Comparison of ENCODE assay signal across 22 cellular contexts in genomic region chr5:111691914-111692313, GRCh38.
"Had no signal": no experiment of that assay in that cellular context is flagged by ENCODE, and none has a peak within 500 bp of the region (broad histone marks: within the 10 kb centered on the region; RNA-seq: fewer than 3 reads in every experiment).

No MANE protein-coding gene starts in this region.

- ATAC-seq: activated CD8-positive, alpha-beta memory T cell treated with anti-CD3 and anti-CD28 coated beads, Interleukin-2, amount 10 ng/mL, durations not matched to agents 7 days and 5 days; PC-3; T-helper 17 cell had no signal

- DNase-seq: activated B cell treated with CpG ODN at 0.5 μM for 24 hours; activated CD4-positive, alpha-beta T cell treated with anti-CD3 and anti-CD28 coated beads for 1 hour; activated CD4-positive, alpha-beta T cell treated with anti-CD3 and anti-CD28 coated beads, Interleukin-2, amount 10 ng/mL, durations not matched to agents 24 days and 14 days; activated CD4-positive, alpha-beta T cell treated with anti-CD3 and anti-CD28 coated beads, Interleukin-2, amount 50 U/mL, for 48 hours; activated CD8-positive, alpha-beta memory T cell treated with anti-CD3 and anti-CD28 coated beads, Interleukin-2, amount 10 ng/mL, durations not matched to agents 7 days and 5 days; activated effector memory CD4-positive, alpha-beta T cell treated with anti-CD3 and anti-CD28 coated beads, Interleukin-2, amount 50 U/mL, for 16 hours; activated naive CD4-positive, alpha-beta T cell treated with anti-CD3 and anti-CD28 coated beads for 36 hours; activated naive CD8-positive, alpha-beta T cell treated with anti-CD3 and anti-CD28 coated beads for 36 hours; activated T-cell treated with anti-CD3 and anti-CD28 coated beads, Interleukin-2, amount 50 U/mL, for 24 hours; anterior cingulate cortex; Kasumi-1; KBM-7; NCI-H1105 treated with DMSO at 0.1 percent for 48 hours; NCI-H1436 treated with DMSO at 0.1 percent for 48 hours; NCI-H187; NCI-H2081; NCI-H446; NCI-H524; PC-3; SHP77 treated with DMSO at 0.1 percent for 48 hours; T-helper 17 cell; T1000 had no signal

- H3K4me1 Mint-ChIP-seq: activated B cell treated with CpG ODN at 0.5 μM for 24 hours; activated CD8-positive, alpha-beta memory T cell treated with anti-CD3 and anti-CD28 coated beads, Interleukin-2, amount 10 ng/mL, durations not matched to agents 7 days and 5 days; T-helper 17 cell had no signal

- H3K9me3 Mint-ChIP-seq: activated B cell treated with CpG ODN at 0.5 μM for 24 hours; activated naive CD4-positive, alpha-beta T cell treated with anti-CD3 and anti-CD28 coated beads for 36 hours; activated naive CD8-positive, alpha-beta T cell treated with anti-CD3 and anti-CD28 coated beads for 36 hours; activated T-cell treated with anti-CD3 and anti-CD28 coated beads, Interleukin-2, amount 50 U/mL, for 24 hours had no signal

- H3K27ac Mint-ChIP-seq: activated B cell treated with CpG ODN at 0.5 μM for 24 hours; activated CD4-positive, alpha-beta T cell treated with anti-CD3 and anti-CD28 coated beads, Interleukin-2, amount 10 ng/mL, durations not matched to agents 24 days and 14 days; activated CD8-positive, alpha-beta memory T cell treated with anti-CD3 and anti-CD28 coated beads, Interleukin-2, amount 10 ng/mL, durations not matched to agents 7 days and 5 days; activated naive CD4-positive, alpha-beta T cell treated with anti-CD3 and anti-CD28 coated beads for 36 hours; activated naive CD8-positive, alpha-beta T cell treated with anti-CD3 and anti-CD28 coated beads for 36 hours; activated T-cell treated with anti-CD3 and anti-CD28 coated beads, Interleukin-2, amount 50 U/mL, for 24 hours; T-helper 17 cell had no signal

- H3K27me3 Mint-ChIP-seq: activated B cell treated with CpG ODN at 0.5 μM for 24 hours; activated naive CD8-positive, alpha-beta T cell treated with anti-CD3 and anti-CD28 coated beads for 36 hours had no signal

- H3K36me3 Mint-ChIP-seq: activated CD8-positive, alpha-beta memory T cell treated with anti-CD3 and anti-CD28 coated beads, Interleukin-2, amount 10 ng/mL, durations not matched to agents 7 days and 5 days; activated naive CD8-positive, alpha-beta T cell treated with anti-CD3 and anti-CD28 coated beads for 36 hours had no signal

- H3K4me3 Mint-ChIP-seq: activated B cell treated with CpG ODN at 0.5 μM for 24 hours; activated CD4-positive, alpha-beta T cell treated with anti-CD3 and anti-CD28 coated beads, Interleukin-2, amount 10 ng/mL, durations not matched to agents 24 days and 14 days; activated CD8-positive, alpha-beta memory T cell treated with anti-CD3 and anti-CD28 coated beads, Interleukin-2, amount 10 ng/mL, durations not matched to agents 7 days and 5 days; activated naive CD4-positive, alpha-beta T cell treated with anti-CD3 and anti-CD28 coated beads for 36 hours; activated naive CD8-positive, alpha-beta T cell treated with anti-CD3 and anti-CD28 coated beads for 36 hours; activated T-cell treated with anti-CD3 and anti-CD28 coated beads, Interleukin-2, amount 50 U/mL, for 24 hours; T-helper 17 cell had no signal
